ENCODE assay signal across 1 cellular context in the genomic region with DNA sequence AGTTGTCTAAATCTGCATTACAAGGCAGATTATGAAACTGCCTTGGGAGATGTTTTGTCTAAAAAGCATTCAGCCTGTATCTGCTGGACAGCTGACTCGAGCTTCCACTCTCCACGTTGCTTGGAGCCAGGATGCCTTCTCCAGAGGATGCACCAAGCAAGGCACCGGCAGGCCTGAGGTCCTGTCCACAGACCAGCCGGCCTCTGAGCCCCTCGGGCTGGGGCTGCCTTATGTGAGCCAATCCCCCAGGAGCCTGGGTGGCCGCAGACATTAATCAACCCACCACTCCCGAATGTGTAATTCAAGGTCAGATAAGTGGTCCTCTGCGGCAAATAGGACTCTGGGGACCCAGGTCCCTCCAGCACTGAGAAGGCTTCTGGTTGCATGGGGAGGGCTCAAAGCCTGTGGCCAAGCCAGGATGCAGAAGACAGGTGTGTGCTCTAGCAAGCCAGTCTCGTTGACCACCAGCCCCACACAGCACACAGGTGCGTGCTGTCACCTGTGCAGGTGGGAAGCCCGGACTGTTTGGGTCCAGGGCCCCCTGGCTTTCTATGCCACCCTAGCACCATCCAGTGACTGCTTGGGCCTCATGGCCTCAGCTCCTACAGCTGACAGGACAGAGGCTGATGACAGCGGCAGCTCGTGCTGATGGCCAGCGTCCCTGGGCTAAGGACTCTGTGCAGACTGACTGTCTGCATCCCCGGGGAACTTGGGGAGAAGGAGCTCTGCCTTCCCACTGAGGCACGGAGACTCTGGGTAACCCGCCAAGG.
TF ChIP-seq lines count a peak whose summit lies in the region.

No MANE protein-coding gene starts in this region.

TF ChIP-seq in SK-N-SH, 30 proteins besides CTCF, POLR2A, EP300 and RAD21 (continued from another document):
- TF ChIP-seq, protein P1, sequence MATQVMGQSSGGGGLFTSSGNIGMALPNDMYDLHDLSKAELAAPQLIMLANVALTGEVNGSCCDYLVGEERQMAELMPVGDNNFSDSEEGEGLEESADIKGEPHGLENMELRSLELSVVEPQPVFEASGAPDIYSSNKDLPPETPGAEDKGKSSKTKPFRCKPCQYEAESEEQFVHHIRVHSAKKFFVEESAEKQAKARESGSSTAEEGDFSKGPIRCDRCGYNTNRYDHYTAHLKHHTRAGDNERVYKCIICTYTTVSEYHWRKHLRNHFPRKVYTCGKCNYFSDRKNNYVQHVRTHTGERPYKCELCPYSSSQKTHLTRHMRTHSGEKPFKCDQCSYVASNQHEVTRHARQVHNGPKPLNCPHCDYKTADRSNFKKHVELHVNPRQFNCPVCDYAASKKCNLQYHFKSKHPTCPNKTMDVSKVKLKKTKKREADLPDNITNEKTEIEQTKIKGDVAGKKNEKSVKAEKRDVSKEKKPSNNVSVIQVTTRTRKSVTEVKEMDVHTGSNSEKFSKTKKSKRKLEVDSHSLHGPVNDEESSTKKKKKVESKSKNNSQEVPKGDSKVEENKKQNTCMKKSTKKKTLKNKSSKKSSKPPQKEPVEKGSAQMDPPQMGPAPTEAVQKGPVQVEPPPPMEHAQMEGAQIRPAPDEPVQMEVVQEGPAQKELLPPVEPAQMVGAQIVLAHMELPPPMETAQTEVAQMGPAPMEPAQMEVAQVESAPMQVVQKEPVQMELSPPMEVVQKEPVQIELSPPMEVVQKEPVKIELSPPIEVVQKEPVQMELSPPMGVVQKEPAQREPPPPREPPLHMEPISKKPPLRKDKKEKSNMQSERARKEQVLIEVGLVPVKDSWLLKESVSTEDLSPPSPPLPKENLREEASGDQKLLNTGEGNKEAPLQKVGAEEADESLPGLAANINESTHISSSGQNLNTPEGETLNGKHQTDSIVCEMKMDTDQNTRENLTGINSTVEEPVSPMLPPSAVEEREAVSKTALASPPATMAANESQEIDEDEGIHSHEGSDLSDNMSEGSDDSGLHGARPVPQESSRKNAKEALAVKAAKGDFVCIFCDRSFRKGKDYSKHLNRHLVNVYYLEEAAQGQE (IDR thresholded peaks at IDR 0.05; ENCODE audit: low read depth, low read length) = no peak
- no peak for TF ChIP-seq MXI1 (IDR thresholded peaks at IDR 0.05; ENCODE audit: low read depth, low read length)
- TF ChIP-seq, protein P2, sequence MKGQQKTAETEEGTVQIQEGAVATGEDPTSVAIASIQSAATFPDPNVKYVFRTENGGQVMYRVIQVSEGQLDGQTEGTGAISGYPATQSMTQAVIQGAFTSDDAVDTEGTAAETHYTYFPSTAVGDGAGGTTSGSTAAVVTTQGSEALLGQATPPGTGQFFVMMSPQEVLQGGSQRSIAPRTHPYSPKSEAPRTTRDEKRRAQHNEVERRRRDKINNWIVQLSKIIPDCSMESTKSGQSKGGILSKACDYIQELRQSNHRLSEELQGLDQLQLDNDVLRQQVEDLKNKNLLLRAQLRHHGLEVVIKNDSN (IDR thresholded peaks at IDR 0.05; ENCODE audit: borderline replicate concordance, low read depth) = no peak
- no peak for TF ChIP-seq POLR2AphosphoS5 (IDR thresholded peaks at IDR 0.05; ENCODE audit: low read depth, low read length)
- TF ChIP-seq, protein P3, sequence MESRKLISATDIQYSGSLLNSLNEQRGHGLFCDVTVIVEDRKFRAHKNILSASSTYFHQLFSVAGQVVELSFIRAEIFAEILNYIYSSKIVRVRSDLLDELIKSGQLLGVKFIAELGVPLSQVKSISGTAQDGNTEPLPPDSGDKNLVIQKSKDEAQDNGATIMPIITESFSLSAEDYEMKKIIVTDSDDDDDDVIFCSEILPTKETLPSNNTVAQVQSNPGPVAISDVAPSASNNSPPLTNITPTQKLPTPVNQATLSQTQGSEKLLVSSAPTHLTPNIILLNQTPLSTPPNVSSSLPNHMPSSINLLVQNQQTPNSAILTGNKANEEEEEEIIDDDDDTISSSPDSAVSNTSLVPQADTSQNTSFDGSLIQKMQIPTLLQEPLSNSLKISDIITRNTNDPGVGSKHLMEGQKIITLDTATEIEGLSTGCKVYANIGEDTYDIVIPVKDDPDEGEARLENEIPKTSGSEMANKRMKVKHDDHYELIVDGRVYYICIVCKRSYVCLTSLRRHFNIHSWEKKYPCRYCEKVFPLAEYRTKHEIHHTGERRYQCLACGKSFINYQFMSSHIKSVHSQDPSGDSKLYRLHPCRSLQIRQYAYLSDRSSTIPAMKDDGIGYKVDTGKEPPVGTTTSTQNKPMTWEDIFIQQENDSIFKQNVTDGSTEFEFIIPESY (IDR thresholded peaks at IDR 0.05; ENCODE audit: borderline replicate concordance, low read depth) = no peak
- no peak for TF ChIP-seq RXRA (IDR thresholded peaks at IDR 0.05; ENCODE audit: borderline replicate concordance, low read depth)
- TF ChIP-seq MEF2A (IDR thresholded peaks at IDR 0.05; ENCODE audit: borderline replicate concordance, low read depth) = no peak
- no peak for TF ChIP-seq FOXJ3 (CRISPR knock-in tag; IDR thresholded peaks at IDR 0.05)
- TF ChIP-seq RFX5 (IDR thresholded peaks at IDR 0.05; ENCODE audit: low read length) = no peak
- TF ChIP-seq TCF12 (IDR thresholded peaks at IDR 0.05) = no peak
- TF ChIP-seq NFIC (IDR thresholded peaks at IDR 0.05; ENCODE audit: borderline replicate concordance) = no peak
- TF ChIP-seq FOXM1 (IDR thresholded peaks at IDR 0.05; ENCODE audit: low read depth) = no peak
TF ChIP-seq in SK-N-SH: peak in this region for 0.
